ENCODE assay signal across 14 cellular contexts in genomic region chr3:49353022-49353421, GRCh38. TPM values are rescaled to one million over a fixed set of nuclear protein-coding genes. Genes with fewer than 3 reads are reported as not detected.
A peak's percentile ranks its signal among the peaks of the same experiment; 100 is the strongest.
DNase-seq lines count a peak whose midpoint lies in the region; ATAC-seq and TF ChIP-seq lines count a peak whose summit lies in the region.
"Had no signal": no experiment of that assay in that cellular context is flagged by ENCODE, and none has a peak within 500 bp of the region (broad histone marks: within the 10 kb centered on the region; RNA-seq: fewer than 3 reads in every experiment).

No MANE protein-coding gene starts in this region.

- peak overlapping the region; percentile 95; the same call in 1 of the 2 replicates for H3K4me2 ChIP-seq in KMS-11

- in situ Hi-C loops in ACHN (cut with HindIII; ENCODE audit: low pct_ligation_motif_present, low pct_unique_long_range_greater_than_20kb, low sequenced_read_pairs), result no loop called here

- H3K27me3 ChIP-seq in AG04450 (ENCODE audit: control insufficient read depth, insufficient read depth, low read length) (no peaks in the 10 kb centered on the region), KMS-11 (ENCODE audit: insufficient read depth, low read depth) (no peaks in the 10 kb centered on the region), breast epithelium (no peaks in the 10 kb centered on the region)

- no peak overlapping the region for H3K9ac ChIP-seq in KMS-11

- peaks cover 15 to 60% (median 28%) of the 10 kb centered on the region in 4 donors for H3K4me1 Mint-ChIP-seq in naive thymus-derived CD8-positive, alpha-beta T cell

- H3K4me3 ChIP-seq in AG04450 (ENCODE audit: low read depth, low read length), result no peak overlapping the region
- H3K4me3 ChIP-seq in KMS-11 (IDR thresholded peaks at IDR 0.05; ENCODE audit: insufficient read depth, low read depth, low read length), result no peak overlapping the region
- H3K4me3 ChIP-seq in breast epithelium, result no peak overlapping the region

- H3K79me2 ChIP-seq in KMS-11 (ENCODE audit: insufficient read depth, low read depth), result no peaks in the 10 kb centered on the region

- CTCF ChIA-PET in AG04450 (lab: Charles Lee), result no interaction called here

- ATAC-seq in naive thymus-derived CD8-positive, alpha-beta T cell, result no peak
- ATAC-seq in HG02763 (IDR thresholded peaks at IDR 0.05; ENCODE audit: unreplicated experiment) (no peak), HG02884 (IDR thresholded peaks at IDR 0.05; ENCODE audit: unreplicated experiment) (no peak), GM18519 (IDR thresholded peaks at IDR 0.05; ENCODE audit: low FRiP score, unreplicated experiment) (no peak)

- H3K27ac ChIP-seq in AG04450 (ENCODE audit: low read depth, low read length), result peak overlapping the region; percentile 87
- peak overlapping the region; percentile 92; the same call in 1 of the 2 replicates for H3K27ac ChIP-seq in KMS-11
- peak overlapping the region; percentile 75 to 86 for H3K27ac ChIP-seq in breast epithelium

- no peaks in the 10 kb centered on the region for H4K20me1 ChIP-seq in KMS-11 (ENCODE audit: insufficient read depth)

- H3K36me3 ChIP-seq in KMS-11 (ENCODE audit: insufficient read depth), result no peaks in the 10 kb centered on the region
- H3K36me3 ChIP-seq in breast epithelium, result no peaks in the 10 kb centered on the region

- intact Hi-C loops in breast epithelium (cut with DNase I; ENCODE audit: low total_unique reads), result no loop called here

- TF ChIP-seq CTCF in AG04450 (IDR thresholded peaks at IDR 0.05; ENCODE audit: low read depth, low read length) (no peak), KMS-11 (conservative IDR thresholded peaks at IDR 0.05; ENCODE audit: low read depth, low read length) (no peak), breast epithelium (IDR thresholded peaks at IDR 0.05) (no peak)

- no peak for DNase-seq in AG04450 (ENCODE audit: low read depth, low spot score)
- no peak for DNase-seq in breast epithelium (ENCODE audit: low spot score in 2 of 2)
- DNase-seq in naive thymus-derived CD8-positive, alpha-beta T cell, result no peak
- DNase-seq in ACHN, result no peak
- DNase-seq: amygdala, hypothalamus, mesendoderm, NCI-H1436 treated with DMSO at 0.1 percent for 48 hours, NCI-H748 treated with DMSO at 0.1 percent for 48 hours, retina had no signal

- POLR2A ChIA-PET in AG04450 (lab: Yijun Ruan, JAX), result interaction anchor here (0.7 to 1.6 kb wide), 2 partner anchors 10 to 52 kb away, joined by 5 to 6 read pairs; no protein-coding TSS in a partner anchor
- POLR2A ChIA-PET in naive thymus-derived CD8-positive, alpha-beta T cell (lab: Charles Lee), result interaction anchor here (1.0 to 2.9 kb wide), 2 partner anchors 9 to 13 kb away, joined by 3 to 19 read pairs; partner anchors contain the start of gene USP4

- H2AFZ ChIP-seq in KMS-11 (ENCODE audit: low read depth), result no peak overlapping the region

- peaks cover 0 to 11% (median 5%) of the 10 kb centered on the region in 3 donors for H3K36me3 Mint-ChIP-seq in naive thymus-derived CD8-positive, alpha-beta T cell

- TF ChIP-seq POLR2A in breast epithelium (IDR thresholded peaks at IDR 0.05), result no peak

- no peaks in the 10 kb centered on the region for H3K27me3 Mint-ChIP-seq in naive thymus-derived CD8-positive, alpha-beta T cell

- H3K9me3 ChIP-seq in AG04450 (ENCODE audit: control insufficient read depth, insufficient read depth, low read length) (no peaks in the 10 kb centered on the region; the same call in 1 of the 2 replicates), breast epithelium (no peaks in the 10 kb centered on the region)

- H3K4me3 Mint-ChIP-seq in naive thymus-derived CD8-positive, alpha-beta T cell, result peak overlapping the region in 1 of 10 donors; percentile 19

- H3K9me3 Mint-ChIP-seq in naive thymus-derived CD8-positive, alpha-beta T cell, result no peaks in the 10 kb centered on the region

- peak overlapping the region in 9 of 10 donors; percentile 6 to 82 (median 50) for H3K27ac Mint-ChIP-seq in naive thymus-derived CD8-positive, alpha-beta T cell

- H3K4me1 ChIP-seq in KMS-11 (ENCODE audit: low read depth, poor library complexity, severe bottlenecking) (peaks cover 36% of the 10 kb centered on the region), breast epithelium (peaks cover 0 to 5% of the 10 kb centered on the region in 2 donors)

RNA-seq across cellular contexts. Expression of gene GPX1, which starts 5.1 kb away (rescaled TPM):
- 434 and 693 TPM in 2 replicates for polyA plus RNA-seq in AG04450 (2011; rRNA removed)
- polyA minus RNA-seq in AG04450 (2011; rRNA and poly(A)+ RNA removed), result 84.5 and 106 TPM in 2 replicates
- 100 to 1,000 TPM; 205 to 653 (median 275) TPM for total RNA-seq in breast epithelium
- total RNA-seq in naive thymus-derived CD8-positive, alpha-beta T cell, result 10 to 100 TPM; 73.6 to 83.7 TPM
- 100 to 1,000 TPM; 149 to 249 (median 224) TPM for polyA plus RNA-seq in naive thymus-derived CD8-positive, alpha-beta T cell

RNA-seq across cellular contexts. Expression of gene USP4, which starts 13.2 kb away (rescaled TPM):
- 78.4 and 80.4 TPM in 2 replicates for polyA plus RNA-seq in AG04450 (2011; rRNA removed)
- polyA minus RNA-seq in AG04450 (2011; rRNA and poly(A)+ RNA removed), result 92.7 and 104 TPM in 2 replicates
- 10 to 100 TPM; 26.3 to 32.8 (median 29.9) TPM for total RNA-seq in breast epithelium
- 100 to 1,000 TPM; 108 to 118 TPM for total RNA-seq in naive thymus-derived CD8-positive, alpha-beta T cell
- 10 to 100 TPM; 49.6 to 69.1 (median 50.6) TPM for polyA plus RNA-seq in naive thymus-derived CD8-positive, alpha-beta T cell

RNA-seq across cellular contexts. Expression of gene RHOA, which starts 58.8 kb away (rescaled TPM):
- polyA plus RNA-seq in AG04450 (2011; rRNA removed), result 466 and 505 TPM in 2 replicates
- 602 and 659 TPM in 2 replicates for polyA minus RNA-seq in AG04450 (2011; rRNA and poly(A)+ RNA removed)
- 100 to 1,000 TPM; 314 to 686 (median 317) TPM for total RNA-seq in breast epithelium
- 100 to 1,000 TPM; 235 to 254 TPM for total RNA-seq in naive thymus-derived CD8-positive, alpha-beta T cell
- 100 to 1,000 TPM; 478 to 683 (median 552) TPM for polyA plus RNA-seq in naive thymus-derived CD8-positive, alpha-beta T cell

RNA-seq across cellular contexts. Expression of gene TCTA, which starts 59.2 kb away (rescaled TPM):
- polyA plus RNA-seq in AG04450 (2011; rRNA removed), result 30.4 and 32.0 TPM in 2 replicates
- polyA minus RNA-seq in AG04450 (2011; rRNA and poly(A)+ RNA removed), result 17.5 and 18.2 TPM in 2 replicates
- 10 to 100 TPM; 22.6 to 29.0 (median 25.9) TPM for total RNA-seq in breast epithelium
- 10 to 100 TPM; 34.0 to 34.1 TPM for total RNA-seq in naive thymus-derived CD8-positive, alpha-beta T cell
- 10 to 100 TPM; 37.6 to 48.8 (median 45.5) TPM for polyA plus RNA-seq in naive thymus-derived CD8-positive, alpha-beta T cell
